ENCODE assay signal across 37 cellular contexts in genomic region chrX:19541931-19542330, GRCh38. TPM values are rescaled to one million over a fixed set of nuclear protein-coding genes. Genes with fewer than 3 reads are reported as not detected.
"Had no signal": no experiment of that assay in that cellular context is flagged by ENCODE, and none has a peak within 500 bp of the region (broad histone marks: within the 10 kb centered on the region; RNA-seq: fewer than 3 reads in every experiment).

No MANE protein-coding gene starts in this region.

- DNase-seq: activated B cell treated with CpG ODN at 0.5 μM for 24 hours; activated CD4-positive, alpha-beta T cell treated with anti-CD3 and anti-CD28 coated beads, Interleukin-2, amount 10 ng/mL, durations not matched to agents 24 days and 14 days; activated CD4-positive, alpha-beta T cell treated with anti-CD3 and anti-CD28 coated beads, Interleukin-2, amount 50 U/mL, for 4 hours; activated CD4-positive, CD25-positive, alpha-beta regulatory T cell treated with anti-CD3 and anti-CD28 coated beads, Interleukin-2, amount 50 U/mL, for 72 hours; activated CD8-positive, alpha-beta memory T cell treated with anti-CD3 and anti-CD28 coated beads, Interleukin-2, amount 50 U/mL, for 4 hours; activated effector memory CD4-positive, alpha-beta T cell treated with Interleukin-2 at 50 U/mL for 16 hours; activated naive CD4-positive, alpha-beta T cell treated with anti-CD3 and anti-CD28 coated beads, Interleukin-2, amount 10 ng/mL, durations not matched to agents 7 days and 5 days; activated naive CD8-positive, alpha-beta T cell treated with anti-CD3 and anti-CD28 coated beads for 36 hours; activated T-cell treated with anti-CD3 and anti-CD28 coated beads for 4 hours; amygdala; cerebellar nuclear complex; Karpas-422; KBM-7; NCI-H1105 treated with DMSO at 0.1 percent for 48 hours; NCI-H1436; NCI-H1694; NCI-H1930; NCI-H2081 treated with DMSO at 0.1 percent for 48 hours; NCI-H226; NCI-H446 treated with DMSO at 0.1 percent for 48 hours; NCI-H69; NCI-H82; PC-9; SIG-M5; T-cell; T-helper 2 cell; T-helper 9 cell had no signal

- H3K4me3 Mint-ChIP-seq: activated B cell treated with CpG ODN at 0.5 μM for 24 hours; activated CD4-positive, alpha-beta T cell treated with anti-CD3 and anti-CD28 coated beads, Interleukin-2, amount 10 ng/mL, durations not matched to agents 24 days and 14 days; activated naive CD4-positive, alpha-beta T cell treated with anti-CD3 and anti-CD28 coated beads, Interleukin-2, amount 10 ng/mL, durations not matched to agents 7 days and 5 days; activated naive CD8-positive, alpha-beta T cell treated with anti-CD3 and anti-CD28 coated beads for 36 hours; activated T-helper 1 cell treated with anti-CD3 and anti-CD28 coated beads, Interleukin-12 subunit alpha, Interleukin-12 subunit beta, Interleukin-2, Interleukin-4 antibody, amounts not matched to agents 30 ng/mL and 10 ng/mL and 1 ng/mL, durations not matched to agents 14 hours and 24 hours and 36 hours; IgD-negative memory B cell; T-cell had no signal

- H3K9me3 ChIP-seq: ascending aorta had no signal

- H3K9me3 Mint-ChIP-seq: activated B cell treated with CpG ODN at 0.5 μM for 24 hours; activated CD4-positive, alpha-beta T cell treated with anti-CD3 and anti-CD28 coated beads, Interleukin-2, amount 10 ng/mL, durations not matched to agents 24 days and 14 days; activated naive CD4-positive, alpha-beta T cell treated with anti-CD3 and anti-CD28 coated beads, Interleukin-2, amount 10 ng/mL, durations not matched to agents 7 days and 5 days; activated naive CD8-positive, alpha-beta T cell treated with anti-CD3 and anti-CD28 coated beads for 36 hours; activated T-helper 1 cell treated with anti-CD3 and anti-CD28 coated beads, Interleukin-12 subunit alpha, Interleukin-12 subunit beta, Interleukin-2, Interleukin-4 antibody, amounts not matched to agents 30 ng/mL and 10 ng/mL and 1 ng/mL, durations not matched to agents 14 hours and 24 hours and 36 hours; IgD-negative memory B cell; T-cell had no signal

- H3K4me1 Mint-ChIP-seq: activated B cell treated with CpG ODN at 0.5 μM for 24 hours had no signal

- H3K27ac ChIP-seq: ascending aorta, cardiac muscle cell, PC-9, RWPE1, VCaP had no signal

- ATAC-seq: Right ventricle myocardium inferior, SK-N-SH treated with all-trans-retinoic acid at 6 μM for 48 hours, T-cell had no signal

- H3K27me3 ChIP-seq: ascending aorta, cardiac muscle cell had no signal

- H3K27ac Mint-ChIP-seq: activated B cell treated with CpG ODN at 0.5 μM for 24 hours; activated CD4-positive, alpha-beta T cell treated with anti-CD3 and anti-CD28 coated beads, Interleukin-2, amount 10 ng/mL, durations not matched to agents 24 days and 14 days; activated naive CD4-positive, alpha-beta T cell treated with anti-CD3 and anti-CD28 coated beads, Interleukin-2, amount 10 ng/mL, durations not matched to agents 7 days and 5 days; activated naive CD8-positive, alpha-beta T cell treated with anti-CD3 and anti-CD28 coated beads for 36 hours; T-cell had no signal

- H3K36me3 Mint-ChIP-seq: IgD-negative memory B cell had no signal

- H3K27me3 Mint-ChIP-seq: activated B cell treated with CpG ODN at 0.5 μM for 24 hours; activated CD4-positive, alpha-beta T cell treated with anti-CD3 and anti-CD28 coated beads, Interleukin-2, amount 10 ng/mL, durations not matched to agents 24 days and 14 days; activated naive CD4-positive, alpha-beta T cell treated with anti-CD3 and anti-CD28 coated beads, Interleukin-2, amount 10 ng/mL, durations not matched to agents 7 days and 5 days; activated naive CD8-positive, alpha-beta T cell treated with anti-CD3 and anti-CD28 coated beads for 36 hours; T-cell had no signal

RNA-seq across cellular contexts. Expression of gene MAP3K15, which starts 26.6 kb away (rescaled TPM):
- total RNA-seq: MCF 10A, OCI-LY7, PC-9, Right ventricle myocardium inferior had no signal
